1 cellular context compared by ENCODE assay signal in the genomic region with DNA sequence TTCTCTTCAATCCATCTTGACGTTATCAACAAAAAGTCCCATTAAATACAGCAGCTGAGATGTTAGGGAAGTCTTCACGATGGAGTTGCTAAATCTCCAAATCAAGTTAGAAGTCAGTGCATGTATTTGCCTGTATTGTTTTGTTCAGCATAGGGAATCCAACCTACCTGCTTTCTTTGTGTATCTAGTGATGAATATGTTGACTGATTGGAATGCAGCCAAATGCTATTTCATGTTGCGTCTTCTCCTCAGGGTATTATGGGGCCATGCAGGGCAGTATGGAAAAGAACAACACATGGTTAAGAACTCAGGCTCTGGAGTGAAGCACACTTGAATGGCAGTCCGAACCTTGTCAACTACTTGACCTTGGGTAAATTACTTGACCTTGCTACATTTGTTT.
TF ChIP-seq lines count a peak whose summit lies in the region.

No MANE protein-coding gene starts in this region.

TF ChIP-seq in SK-N-SH treated with all-trans-retinoic acid at 6 μM for 48 hours, 23 proteins besides CTCF, POLR2A, EP300 and RAD21 (continued from another document):
- TF ChIP-seq BACH2 (CRISPR knock-in tag; IDR thresholded peaks at IDR 0.05; ENCODE audit: borderline replicate concordance) (no peak), ZC3H10 (CRISPR knock-in tag; IDR thresholded peaks at IDR 0.05) (no peak), TOX (CRISPR knock-in tag; IDR thresholded peaks at IDR 0.05; ENCODE audit: borderline replicate concordance) (no peak), CSRNP3 (CRISPR knock-in tag; IDR thresholded peaks at IDR 0.05) (no peak), POU6F1 (CRISPR knock-in tag; IDR thresholded peaks at IDR 0.05; ENCODE audit: borderline replicate concordance, low read depth) (no peak), RARB (CRISPR knock-in tag; IDR thresholded peaks at IDR 0.05) (no peak), SNAI2 (CRISPR knock-in tag; IDR thresholded peaks at IDR 0.05) (no peak), CSDC2 (CRISPR knock-in tag; IDR thresholded peaks at IDR 0.05) (no peak), OSR1 (CRISPR knock-in tag; IDR thresholded peaks at IDR 0.05) (no peak), ISL1 (CRISPR knock-in tag; IDR thresholded peaks at IDR 0.05) (no peak), ESRRG (CRISPR knock-in tag; IDR thresholded peaks at IDR 0.05) (no peak), ZNF565 (CRISPR knock-in tag; conservative IDR thresholded peaks at IDR 0.05; ENCODE audit: low read depth) (no peak), ZFP3 (CRISPR knock-in tag; IDR thresholded peaks at IDR 0.05) (no peak)
- TF ChIP-seq, protein P1, sequence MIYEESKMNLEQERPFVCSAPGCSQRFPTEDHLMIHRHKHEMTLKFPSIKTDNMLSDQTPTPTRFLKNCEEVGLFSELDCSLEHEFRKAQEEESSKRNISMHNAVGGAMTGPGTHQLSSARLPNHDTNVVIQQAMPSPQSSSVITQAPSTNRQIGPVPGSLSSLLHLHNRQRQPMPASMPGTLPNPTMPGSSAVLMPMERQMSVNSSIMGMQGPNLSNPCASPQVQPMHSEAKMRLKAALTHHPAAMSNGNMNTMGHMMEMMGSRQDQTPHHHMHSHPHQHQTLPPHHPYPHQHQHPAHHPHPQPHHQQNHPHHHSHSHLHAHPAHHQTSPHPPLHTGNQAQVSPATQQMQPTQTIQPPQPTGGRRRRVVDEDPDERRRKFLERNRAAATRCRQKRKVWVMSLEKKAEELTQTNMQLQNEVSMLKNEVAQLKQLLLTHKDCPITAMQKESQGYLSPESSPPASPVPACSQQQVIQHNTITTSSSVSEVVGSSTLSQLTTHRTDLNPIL (CRISPR knock-in tag; IDR thresholded peaks at IDR 0.05; ENCODE audit: low read depth): no peak
TF ChIP-seq in SK-N-SH treated with all-trans-retinoic acid at 6 μM for 48 hours: peak in this region for 0.
